8 cellular contexts compared by ENCODE assay signal in genomic region chr17:28946239-28946638, GRCh38. TPM values are rescaled to one million over a fixed set of nuclear protein-coding genes. Genes with fewer than 3 reads are reported as not detected.
DNase-seq lines count a peak whose midpoint lies in the region; TF ChIP-seq lines count a peak whose summit lies in the region.

No MANE protein-coding gene starts in this region.

- H3K4me1 Mint-ChIP-seq in activated naive CD4-positive, alpha-beta T cell treated with anti-CD3 and anti-CD28 coated beads for 36 hours (ENCODE audit: low read depth), result peaks cover 72% of the 10 kb centered on the region
- H3K4me1 Mint-ChIP-seq in activated naive CD8-positive, alpha-beta T cell treated with anti-CD3 and anti-CD28 coated beads for 36 hours, result peaks cover 64% of the 10 kb centered on the region

- H3K9me3 Mint-ChIP-seq in activated naive CD4-positive, alpha-beta T cell treated with anti-CD3 and anti-CD28 coated beads for 36 hours, result no peaks in the 10 kb centered on the region
- no peaks in the 10 kb centered on the region for H3K9me3 Mint-ChIP-seq in activated naive CD8-positive, alpha-beta T cell treated with anti-CD3 and anti-CD28 coated beads for 36 hours

- no peaks in the 10 kb centered on the region for H3K36me3 ChIP-seq in transverse colon

- peak overlapping the region; percentile 32 to 99 (median 66) for H3K27ac ChIP-seq in transverse colon

- H3K9me3 ChIP-seq in transverse colon, result no peaks in the 10 kb centered on the region

- H3K36me3 Mint-ChIP-seq in activated naive CD4-positive, alpha-beta T cell treated with anti-CD3 and anti-CD28 coated beads for 36 hours (ENCODE audit: low read depth), result peaks cover 47% of the 10 kb centered on the region
- H3K36me3 Mint-ChIP-seq in activated naive CD8-positive, alpha-beta T cell treated with anti-CD3 and anti-CD28 coated beads for 36 hours, result peaks cover 59% of the 10 kb centered on the region

- TF ChIP-seq CTCF in transverse colon (IDR thresholded peaks at IDR 0.05), result no peak

- in situ Hi-C loops in transverse colon (cut with MboI; ENCODE audit: low pct_ligation_motif_present in 1 of 4, low pct_unique_long_range_greater_than_20kb in 1 of 4, low sequenced_read_pairs in 3 of 4), result no loop called here

- no peaks in the 10 kb centered on the region for H3K27me3 Mint-ChIP-seq in activated naive CD4-positive, alpha-beta T cell treated with anti-CD3 and anti-CD28 coated beads for 36 hours (ENCODE audit: low read depth)
- no peaks in the 10 kb centered on the region for H3K27me3 Mint-ChIP-seq in activated naive CD8-positive, alpha-beta T cell treated with anti-CD3 and anti-CD28 coated beads for 36 hours

- no peak overlapping the region for H3K4me3 ChIP-seq in transverse colon

- H3K27ac Mint-ChIP-seq in activated naive CD4-positive, alpha-beta T cell treated with anti-CD3 and anti-CD28 coated beads for 36 hours, result peak overlapping the region; percentile 59
- H3K27ac Mint-ChIP-seq in activated naive CD8-positive, alpha-beta T cell treated with anti-CD3 and anti-CD28 coated beads for 36 hours, result peak overlapping the region; percentile 44

- CTCF ChIA-PET in activated naive CD4-positive, alpha-beta T cell treated with anti-CD3 and anti-CD28 coated beads for 36 hours (lab: Charles Lee), result interaction anchor here (1.0 to 6.0 kb wide), 6 partner anchors 11 to 219 kb away, joined by 3 to 39 read pairs (median 6); partner anchors contain the start of genes DHRS13, NEK8 and TLCD1

- no peak overlapping the region for H3K4me3 Mint-ChIP-seq in activated naive CD4-positive, alpha-beta T cell treated with anti-CD3 and anti-CD28 coated beads for 36 hours
- H3K4me3 Mint-ChIP-seq in activated naive CD8-positive, alpha-beta T cell treated with anti-CD3 and anti-CD28 coated beads for 36 hours, result peak overlapping the region; percentile 4

- intact Hi-C loops in activated naive CD4-positive, alpha-beta T cell treated with anti-CD3 and anti-CD28 coated beads for 36 hours (cut with micrococcal nuclease), result no loop called here
- intact Hi-C loops in transverse colon (cut with DNase I; ENCODE audit: low total_unique reads), result no loop called here

- H3K27me3 ChIP-seq in transverse colon, result no peaks in the 10 kb centered on the region

- 21 to 45% methylated on average over 3 to 4 of the region's 4 CpGs for WGBS in transverse colon (ENCODE audit: low coverage in 1 of 2), 2 donors

- H3K4me1 ChIP-seq in transverse colon, result peaks cover 29 to 66% (median 38%) of the 10 kb centered on the region in 4 donors

- DNase-seq in activated naive CD4-positive, alpha-beta T cell treated with anti-CD3 and anti-CD28 coated beads for 36 hours, result no peak
- DNase-seq in activated naive CD4-positive, alpha-beta T cell (lab: John Stamatoyannopoulos, UW), result no peak
- DNase-seq in activated naive CD8-positive, alpha-beta T cell treated with anti-CD3 and anti-CD28 coated beads for 36 hours, result no peak
- DNase-seq in iris pigment epithelial cell (ENCODE audit: low read depth) (peak; percentile 69), transverse colon (no peak), cortex of kidney (lab: John Stamatoyannopoulos, UW) (no peak), ecto neural progenitor cell (ENCODE audit: low spot score) (no peak), DMS79 (lab: John Stamatoyannopoulos, UW) (no peak)

- TF ChIP-seq EP300 in transverse colon (IDR thresholded peaks at IDR 0.05; ENCODE audit: low read depth), result no peak

- no peak for TF ChIP-seq POLR2A in transverse colon (IDR thresholded peaks at IDR 0.05)

RNA-seq across cellular contexts. Expression of gene PHF12, which starts 5.1 kb away (rescaled TPM):
- 10 to 100 TPM; 52.8 to 56.7 TPM for total RNA-seq in activated naive CD4-positive, alpha-beta T cell treated with anti-CD3 and anti-CD28 coated beads for 36 hours
- 10 to 100 TPM; 41.4 to 45.7 TPM for total RNA-seq in activated naive CD8-positive, alpha-beta T cell treated with anti-CD3 and anti-CD28 coated beads for 36 hours
- 100 to 1,000 TPM in 1 of 4 donors, 10 to 100 TPM in 3; 43.5 to 134 (median 60.5) TPM for total RNA-seq in transverse colon

RNA-seq across cellular contexts. Expression of gene DHRS13, which starts 43.4 kb away (rescaled TPM):
- 10 to 100 TPM; 20.1 to 20.9 TPM for total RNA-seq in activated naive CD4-positive, alpha-beta T cell treated with anti-CD3 and anti-CD28 coated beads for 36 hours
- 10 to 100 TPM; 31.8 to 34.1 TPM for total RNA-seq in activated naive CD8-positive, alpha-beta T cell treated with anti-CD3 and anti-CD28 coated beads for 36 hours
- total RNA-seq in transverse colon, result 1 to 10 TPM; 2.2 to 6.5 (median 6.0) TPM

RNA-seq across cellular contexts. Expression of gene FLOT2, which starts 48.7 kb away (rescaled TPM):
- 10 to 100 TPM; 66.0 to 71.5 TPM for total RNA-seq in activated naive CD4-positive, alpha-beta T cell treated with anti-CD3 and anti-CD28 coated beads for 36 hours
- total RNA-seq in activated naive CD8-positive, alpha-beta T cell treated with anti-CD3 and anti-CD28 coated beads for 36 hours, result 10 to 100 TPM; 56.2 to 65.2 TPM
- total RNA-seq in transverse colon, result 10 to 100 TPM; 35.8 to 95.8 (median 46.5) TPM

RNA-seq across cellular contexts. Expression of gene SEZ6, which starts 59.6 kb away (rescaled TPM):
- total RNA-seq in activated naive CD4-positive, alpha-beta T cell treated with anti-CD3 and anti-CD28 coated beads for 36 hours, result not detected
- total RNA-seq in activated naive CD8-positive, alpha-beta T cell treated with anti-CD3 and anti-CD28 coated beads for 36 hours, result not detected
- total RNA-seq in transverse colon, result under 1 TPM in 1 of 4 donors, not detected in 3; 0.14 TPM
